ENCODE assay signal across 8 cellular contexts in genomic region chr22:20319041-20319744, GRCh38. TPM values are rescaled to one million over a fixed set of nuclear protein-coding genes. Genes with fewer than 3 reads are reported as not detected.
DNase-seq lines count a peak whose midpoint lies in the region; ATAC-seq and TF ChIP-seq lines count a peak whose summit lies in the region.

No MANE protein-coding gene starts in this region.

- H3K4me3 ChIP-seq in neuronal stem cell (ENCODE audit: low read length in 2 of 2), result peak overlapping the region; percentile 98

- H3K27me3 Mint-ChIP-seq in activated CD8-positive, alpha-beta memory T cell treated with anti-CD3 and anti-CD28 coated beads, Interleukin-2, amount 10 ng/mL, durations not matched to agents 7 days and 5 days, result no peaks in the 10 kb centered on the region

- H3K4me1 ChIP-seq in foreskin keratinocyte (peaks cover 6% of the 10 kb centered on the region), neuronal stem cell (ENCODE audit: control insufficient read depth in 2 of 2, insufficient read depth in 1 of 2, low read depth in 1 of 2, low read length in 2 of 2) (peaks cover 7 to 18% of the 10 kb centered on the region in 2 donors)

- peak overlapping the region; percentile 86 for H3K4me2 ChIP-seq in neuronal stem cell (ENCODE audit: insufficient read depth, low read length, poor library complexity, severe bottlenecking)

- no peaks in the 10 kb centered on the region for H3K9me3 ChIP-seq in neuronal stem cell (replicated peaks in 1 of 2; ENCODE audit: control insufficient read depth in 2 of 2, insufficient read depth in 1 of 2, low read depth in 1 of 2, low read length in 2 of 2)

- DNase-seq in activated CD8-positive, alpha-beta memory T cell treated with anti-CD3 and anti-CD28 coated beads, Interleukin-2, amount 10 ng/mL, durations not matched to agents 7 days and 5 days, result no peak
- DNase-seq in activated CD8-positive, alpha-beta memory T cell treated with anti-CD3 and anti-CD28 coated beads, Interleukin-2, amount 50 U/mL, for 4 hours, result no peak
- DNase-seq in foreskin keratinocyte (peak in 1 of 2 donors; percentile 22), neuronal stem cell (ENCODE audit: low spot score) (no peak), GDM1 (lab: John Stamatoyannopoulos, UW) (no peak)

- H2BK120ac ChIP-seq in neuronal stem cell (ENCODE audit: low read depth, low read length), result no peak overlapping the region

- CTCF ChIA-PET in activated CD8-positive, alpha-beta memory T cell treated with anti-CD3 and anti-CD28 coated beads, Interleukin-2, amount 10 ng/mL, durations not matched to agents 7 days and 5 days (lab: Charles Lee), result interaction anchor here (0.6 to 1.7 kb wide), 10 partner anchors 9 to 369 kb away, joined by 3 to 9 read pairs (median 4); partner anchors contain the start of gene ZNF74

- peaks cover 16% of the 10 kb centered on the region for H3K79me1 ChIP-seq in neuronal stem cell (ENCODE audit: low read depth, low read length)

- H4K8ac ChIP-seq in neuronal stem cell (ENCODE audit: low read depth, low read length), result no peak overlapping the region

- H3K14ac ChIP-seq in neuronal stem cell (ENCODE audit: low read length), result no peak overlapping the region

- H2BK12ac ChIP-seq in neuronal stem cell (ENCODE audit: low read length), result no peak overlapping the region

- H3K27ac ChIP-seq in VCaP (peak overlapping the region; percentile 95), foreskin keratinocyte (no peak overlapping the region), neuronal stem cell (replicated peaks; ENCODE audit: low read length) (no peak overlapping the region)

- no peak overlapping the region for H2AK5ac ChIP-seq in neuronal stem cell (ENCODE audit: low read depth, low read length)

- peaks cover 54% of the 10 kb centered on the region for H3K4me1 Mint-ChIP-seq in activated CD8-positive, alpha-beta memory T cell treated with anti-CD3 and anti-CD28 coated beads, Interleukin-2, amount 10 ng/mL, durations not matched to agents 7 days and 5 days

- H4K91ac ChIP-seq in neuronal stem cell (ENCODE audit: low read depth, low read length, poor library complexity), result no peak overlapping the region

- peak overlapping the region; percentile 100 for H3K23ac ChIP-seq in neuronal stem cell (ENCODE audit: low read depth, low read length, poor library complexity)

- no peak overlapping the region for H3K4ac ChIP-seq in neuronal stem cell (ENCODE audit: low read length)

- peak overlapping the region; percentile 99 for H3K9ac ChIP-seq in neuronal stem cell (ENCODE audit: low read depth, low read length, poor library complexity)

- peak overlapping the region; percentile 87 for H3K4me3 Mint-ChIP-seq in activated CD8-positive, alpha-beta memory T cell treated with anti-CD3 and anti-CD28 coated beads, Interleukin-2, amount 10 ng/mL, durations not matched to agents 7 days and 5 days

- H3K27ac Mint-ChIP-seq in activated CD8-positive, alpha-beta memory T cell treated with anti-CD3 and anti-CD28 coated beads, Interleukin-2, amount 10 ng/mL, durations not matched to agents 7 days and 5 days, result peak overlapping the region; percentile 59

- TF ChIP-seq CTCF in VCaP (conservative IDR thresholded peaks at IDR 0.05) (no peak), foreskin keratinocyte (conservative IDR thresholded peaks at IDR 0.05) (no peak)

- no peak for ATAC-seq in activated CD8-positive, alpha-beta memory T cell treated with anti-CD3 and anti-CD28 coated beads, Interleukin-2, amount 10 ng/mL, durations not matched to agents 7 days and 5 days
- ATAC-seq in HG03108 (IDR thresholded peaks at IDR 0.05; ENCODE audit: unreplicated experiment) (peak; percentile 19), foreskin keratinocyte (peak; percentile 22)
- no peak for ATAC-seq in activated CD4-positive, CD25-positive, alpha-beta regulatory T cell treated with anti-CD3 and anti-CD28 coated beads, Interleukin-2, amount 50 U/mL, for 24 hours

- H3K27me3 ChIP-seq in foreskin keratinocyte (no peaks in the 10 kb centered on the region), neuronal stem cell (ENCODE audit: control insufficient read depth in 3 of 3, insufficient read depth in 3 of 3, low read depth in 1 of 3, low read length in 3 of 3) (no peaks in the 10 kb centered on the region)

- no peak overlapping the region for H2BK5ac ChIP-seq in neuronal stem cell (ENCODE audit: low read length)

- peak overlapping the region; percentile 91 for H3K18ac ChIP-seq in neuronal stem cell (ENCODE audit: low read length)

- H3K9me3 Mint-ChIP-seq in activated CD8-positive, alpha-beta memory T cell treated with anti-CD3 and anti-CD28 coated beads, Interleukin-2, amount 10 ng/mL, durations not matched to agents 7 days and 5 days (ENCODE audit: low read depth), result no peaks in the 10 kb centered on the region

- WGBS in neuronal stem cell (ENCODE audit: extremely low coverage in 2 of 2, insufficient read length in 2 of 2, insufficient replicate concordance in 1 of 2), 2 donors, result no CpG with 5 or more reads among the region's 32 CpGs

- peaks cover 3% of the 10 kb centered on the region for H3K36me3 Mint-ChIP-seq in activated CD8-positive, alpha-beta memory T cell treated with anti-CD3 and anti-CD28 coated beads, Interleukin-2, amount 10 ng/mL, durations not matched to agents 7 days and 5 days

- H2AFZ ChIP-seq in neuronal stem cell (ENCODE audit: low read length), result peak overlapping the region; percentile 99

- H2BK15ac ChIP-seq in neuronal stem cell (ENCODE audit: low read length), result no peak overlapping the region

- H3K36me3 ChIP-seq in neuronal stem cell (replicated peaks in 1 of 2; ENCODE audit: control insufficient read depth in 2 of 2, insufficient read depth in 2 of 2, low read length in 2 of 2), result no peaks in the 10 kb centered on the region

RNA-seq across cellular contexts. Expression of gene DGCR6L, which starts 0.7 kb away (rescaled TPM):
- 10 to 100 TPM; 45.0 to 46.6 TPM for total RNA-seq in activated CD8-positive, alpha-beta memory T cell treated with anti-CD3 and anti-CD28 coated beads, Interleukin-2, amount 10 ng/mL, durations not matched to agents 7 days and 5 days
- 43.8 and 45.5 TPM in 2 replicates for total RNA-seq in foreskin keratinocyte
- 59.5 and 62.9 TPM in 2 replicates for polyA plus RNA-seq in foreskin keratinocyte
- 26.0 TPM for polyA plus RNA-seq in neuronal stem cell (2013, experiment 1 of 2)
- polyA plus RNA-seq in neuronal stem cell (2013, experiment 2 of 2), result 25.8 TPM

RNA-seq across cellular contexts. Expression of gene RTN4R, which starts 51.1 kb away (rescaled TPM):
- total RNA-seq in activated CD8-positive, alpha-beta memory T cell treated with anti-CD3 and anti-CD28 coated beads, Interleukin-2, amount 10 ng/mL, durations not matched to agents 7 days and 5 days, result 1 to 10 TPM; 1.4 to 2.5 TPM
- 19.1 and 19.3 TPM in 2 replicates for total RNA-seq in foreskin keratinocyte
- 23.3 and 26.6 TPM in 2 replicates for polyA plus RNA-seq in foreskin keratinocyte
- polyA plus RNA-seq in neuronal stem cell (2013, experiment 1 of 2), result 23.2 TPM
- 22.9 TPM for polyA plus RNA-seq in neuronal stem cell (2013, experiment 2 of 2)

Comparison
In these comparisons a context has a peak if more than half of its experiments do, and no peak if none do; other contexts are left out.
1. ATAC-seq: peak in HG03108 (single experiment) and foreskin keratinocyte (single experiment); none in activated CD8-positive, alpha-beta memory T cell treated with anti-CD3 and anti-CD28 coated beads, Interleukin-2, amount 10 ng/mL, durations not matched to agents 7 days and 5 days (single experiment) and activated CD4-positive, CD25-positive, alpha-beta regulatory T cell treated with anti-CD3 and anti-CD28 coated beads, Interleukin-2, amount 50 U/mL, for 24 hours (0 of 2).